Comparison of ENCODE assay signal across 1 cellular context in the genomic region with DNA sequence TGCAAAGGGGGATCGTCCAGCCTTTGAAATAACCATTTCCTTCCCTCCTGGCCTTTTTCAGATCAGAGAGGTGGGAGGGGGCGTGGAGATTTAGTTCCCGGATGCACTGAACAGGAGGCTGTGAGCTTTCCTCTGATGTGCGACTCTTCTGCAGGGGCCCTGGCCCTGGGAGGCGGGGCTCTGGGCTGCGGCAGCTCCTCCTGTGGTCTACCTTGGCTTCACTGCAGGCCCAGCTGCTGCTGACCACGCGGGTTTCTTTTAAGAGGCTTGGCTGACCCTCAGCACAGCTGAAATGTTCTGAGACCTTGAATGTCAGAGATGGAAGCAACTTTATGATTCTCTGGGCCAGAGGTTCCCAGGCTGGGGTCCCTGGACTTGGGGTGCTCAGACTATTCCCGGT.
TF ChIP-seq lines count a peak whose summit lies in the region.

No MANE protein-coding gene starts in this region.

TF ChIP-seq in SK-N-SH, 30 proteins besides CTCF, POLR2A, EP300 and RAD21 (continued from another document):
- TF ChIP-seq ZBTB33 (IDR thresholded peaks at IDR 0.05; ENCODE audit: borderline replicate concordance, low read depth) (no peak), TAF1 (IDR thresholded peaks at IDR 0.05; ENCODE audit: borderline replicate concordance, low read depth, low read length) (no peak), NRF1 (IDR thresholded peaks at IDR 0.05; ENCODE audit: low read depth, low read length) (no peak), SMC3 (IDR thresholded peaks at IDR 0.05; ENCODE audit: low read depth, low read length) (no peak), FOSL2 (IDR thresholded peaks at IDR 0.05; ENCODE audit: borderline replicate concordance, low read depth) (no peak), FOXM1 (IDR thresholded peaks at IDR 0.05; ENCODE audit: low read depth) (no peak)
